Comparison of ENCODE assay signal across 13 cellular contexts in genomic region chr13:27203854-27204253, GRCh38. TPM values are rescaled to one million over a fixed set of nuclear protein-coding genes. Genes with fewer than 3 reads are reported as not detected.
DNase-seq lines count a peak whose midpoint lies in the region; ATAC-seq and TF ChIP-seq lines count a peak whose summit lies in the region.
"Had no signal": no experiment of that assay in that cellular context is flagged by ENCODE, and none has a peak within 500 bp of the region (broad histone marks: within the 10 kb centered on the region; RNA-seq: fewer than 3 reads in every experiment).

No MANE protein-coding gene starts in this region.

- H3K4me1 Mint-ChIP-seq in nephron progenitor cell (peaks cover 24% of the 10 kb centered on the region), Calu3 (ENCODE audit: low read depth, unreplicated experiment) (peaks cover 31% of the 10 kb centered on the region)
- H3K4me1 Mint-ChIP-seq: activated naive CD4-positive, alpha-beta T cell treated with anti-CD3 and anti-CD28 coated beads, Interleukin-2, amount 50 U/mL, for 24 hours had no signal

- no peaks in the 10 kb centered on the region for H3K36me3 ChIP-seq in cardiac muscle cell
- H3K36me3 ChIP-seq: BLaER1 treated with 17β-estradiol and CSF1 and Interleukin-3, amounts not matched to agents 10 nM and 100 nM had no signal

- no peaks in the 10 kb centered on the region for H3K9me3 ChIP-seq in cardiac muscle cell (ENCODE audit: low read depth)
- H3K9me3 ChIP-seq: BLaER1 treated with 17β-estradiol and CSF1 and Interleukin-3, amounts not matched to agents 10 nM and 100 nM had no signal

- peaks cover 8% of the 10 kb centered on the region for H3K27me3 Mint-ChIP-seq in nephron progenitor cell (ENCODE audit: low read depth, poor library complexity)
- H3K27me3 Mint-ChIP-seq in Calu3 (ENCODE audit: unreplicated experiment): no peaks in the 10 kb centered on the region
- H3K27me3 Mint-ChIP-seq: activated naive CD4-positive, alpha-beta T cell treated with anti-CD3 and anti-CD28 coated beads, Interleukin-2, amount 50 U/mL, for 24 hours had no signal

- TF ChIP-seq CTCF in cardiac muscle cell (IDR thresholded peaks at IDR 0.05; ENCODE audit: low read depth, low read length): peak; percentile 18
- peak; percentile 29 for TF ChIP-seq CTCF in foreskin fibroblast (IDR thresholded peaks at IDR 0.05; ENCODE audit: low read depth, low read length)
- no peak for TF ChIP-seq CTCF in nephron progenitor cell (IDR thresholded peaks at IDR 0.05)
- no peak for TF ChIP-seq CTCF in Calu3 (IDR thresholded peaks at IDR 0.05; ENCODE audit: unreplicated experiment)

- H3K9me3 Mint-ChIP-seq in nephron progenitor cell (peaks cover 9% of the 10 kb centered on the region), Calu3 (ENCODE audit: low read depth, unreplicated experiment) (no peaks in the 10 kb centered on the region)
- H3K9me3 Mint-ChIP-seq: activated naive CD4-positive, alpha-beta T cell treated with anti-CD3 and anti-CD28 coated beads, Interleukin-2, amount 50 U/mL, for 24 hours had no signal

- H3K4me3 ChIP-seq in cardiac muscle cell (no peak overlapping the region), foreskin fibroblast (ENCODE audit: low read depth in 1 of 2, low read length in 2 of 2) (no peak overlapping the region)
- H3K4me3 ChIP-seq: BLaER1 treated with 17β-estradiol and CSF1 and Interleukin-3, amounts not matched to agents 10 nM and 100 nM had no signal

- peak in 1 of 2 donors; percentile 32 for DNase-seq in cardiac muscle cell (ENCODE audit: low read depth in 1 of 2, low spot score in 1 of 2)
- no peak for DNase-seq in cardiac septum (ENCODE audit: low spot score)
- peak; percentile 46 for DNase-seq in SW480 (ENCODE audit: low spot score)
- peak in 1 of 2 donors; percentile 58 for DNase-seq in foreskin fibroblast
- no peak for DNase-seq in sciatic nerve (ENCODE audit: low spot score)
- DNase-seq in nephron progenitor cell: no peak
- DNase-seq in Calu3: no peak
- no peak for DNase-seq in HK-2 (ENCODE audit: unreplicated experiment)
- DNase-seq: NCI-H345; stimulated activated CD4-positive, alpha-beta T cell treated with anti-CD3 and anti-CD28 coated beads, Interleukin-1b, Interleukin-23, amount 100 ng/mL, for 48 hours; substantia nigra had no signal

- no peak overlapping the region for H3K27ac ChIP-seq in cardiac muscle cell
- H3K27ac ChIP-seq: BLaER1 treated with 17β-estradiol and CSF1 and Interleukin-3, amounts not matched to agents 10 nM and 100 nM had no signal

- no peak overlapping the region for H3K4me3 Mint-ChIP-seq in nephron progenitor cell
- no peak overlapping the region for H3K4me3 Mint-ChIP-seq in Calu3 (ENCODE audit: low read depth, unreplicated experiment)
- H3K4me3 Mint-ChIP-seq: activated naive CD4-positive, alpha-beta T cell treated with anti-CD3 and anti-CD28 coated beads, Interleukin-2, amount 50 U/mL, for 24 hours had no signal

- no peak for ATAC-seq in sciatic nerve

- no TSS peak for BruUV-seq in Calu3 (replicated peaks; lab: Mats Ljungman, UMichigan)

- CTCF ChIA-PET in Calu3 (lab: Charles Lee): interaction anchor here (0.6 kb wide), 1 partner anchor 227 kb away, joined by 3 read pairs; no protein-coding TSS in a partner anchor

- H3K36me3 Mint-ChIP-seq in nephron progenitor cell (ENCODE audit: low read depth) (peaks cover 5% of the 10 kb centered on the region), Calu3 (ENCODE audit: insufficient read depth, unreplicated experiment) (no peaks in the 10 kb centered on the region)

- peaks cover 6% of the 10 kb centered on the region for H3K4me1 ChIP-seq in cardiac muscle cell (ENCODE audit: low read depth)
- H3K4me1 ChIP-seq: BLaER1 treated with 17β-estradiol and CSF1 and Interleukin-3, amounts not matched to agents 10 nM and 100 nM had no signal

- no peak overlapping the region for H3K27ac Mint-ChIP-seq in nephron progenitor cell
- no peak overlapping the region for H3K27ac Mint-ChIP-seq in Calu3 (ENCODE audit: unreplicated experiment)
- H3K27ac Mint-ChIP-seq: activated naive CD4-positive, alpha-beta T cell treated with anti-CD3 and anti-CD28 coated beads, Interleukin-2, amount 50 U/mL, for 24 hours had no signal

- H3K27me3 ChIP-seq in cardiac muscle cell: no peaks in the 10 kb centered on the region
- H3K27me3 ChIP-seq: BLaER1 treated with 17β-estradiol and CSF1 and Interleukin-3, amounts not matched to agents 10 nM and 100 nM had no signal

- intact Hi-C loops in cardiac septum (cut with DNase I): no loop called here
- intact Hi-C loops in sciatic nerve (cut with DNase I): no loop called here
- intact Hi-C loops in Calu3 (cut with micrococcal nuclease; ENCODE audit: unreplicated experiment): loop anchor here (5.0 kb wide), 1 partner anchor 217 kb away; no protein-coding TSS in a partner anchor

RNA-seq across cellular contexts. Expression of gene USP12, which starts 32.2 kb away (rescaled TPM):
- total RNA-seq in cardiac muscle cell (6.6 and 7.5 TPM in 2 replicates), cardiac septum (28.0 TPM), sciatic nerve (32.7 TPM), Calu3 (2022) (20.6 and 20.8 TPM in 2 replicates)
- 8.2 and 10.1 TPM in 2 replicates for polyA plus RNA-seq in cardiac muscle cell

RNA-seq across cellular contexts. Expression of gene RPL21, which starts 47.5 kb away (rescaled TPM):
- total RNA-seq in cardiac muscle cell (367 and 371 TPM in 2 replicates), cardiac septum (512 TPM), sciatic nerve (877 TPM), Calu3 (2022) (379 and 434 TPM in 2 replicates)
- polyA plus RNA-seq in cardiac muscle cell: 410 and 463 TPM in 2 replicates

Comparison
In these comparisons a context has a peak if more than half of its experiments do, and no peak if none do; other contexts are left out.
1. CTCF ChIP-seq: peak in cardiac muscle cell (single experiment) and foreskin fibroblast (single experiment); none in nephron progenitor cell (single experiment) and Calu3 (single experiment).